Comparison of ENCODE assay signal across 8 cellular contexts in genomic region chr5:142432369-142432863, GRCh38.
A peak's percentile ranks its signal among the peaks of the same experiment; 100 is the strongest.
DNase-seq lines count a peak whose midpoint lies in the region; ATAC-seq and TF ChIP-seq lines count a peak whose summit lies in the region.

No MANE protein-coding gene starts in this region.

- H3K9me3 ChIP-seq in right lobe of liver = no peaks in the 10 kb centered on the region
- no peaks in the 10 kb centered on the region for H3K9me3 ChIP-seq in MG63
- no peaks in the 10 kb centered on the region for H3K9me3 ChIP-seq in gastrocnemius medialis

- H3K27ac ChIP-seq in right lobe of liver = no peak overlapping the region
- no peak overlapping the region for H3K27ac ChIP-seq in gastrocnemius medialis

- intact Hi-C loops in right lobe of liver (cut with DNase I) = no loop called here
- intact Hi-C loops in gastrocnemius medialis (cut with DNase I; ENCODE audit: low total_unique reads) = loop anchor here (10.0 kb wide), 1 partner anchor 108 kb away; the partner anchor contains the start of gene SPRY4

- H3K36me3 ChIP-seq in right lobe of liver = no peaks in the 10 kb centered on the region
- H3K36me3 ChIP-seq in MG63 = no peaks in the 10 kb centered on the region
- H3K36me3 ChIP-seq in gastrocnemius medialis = no peaks in the 10 kb centered on the region

- 47% methylated on average over 10 of the region's 16 CpGs for WGBS in right lobe of liver (ENCODE audit: insufficient coverage, low coverage, low lambda C conversion rate, missing lambda C conversion rate)

- H3K27me3 ChIP-seq in right lobe of liver = no peaks in the 10 kb centered on the region
- H3K27me3 ChIP-seq in MG63 = no peaks in the 10 kb centered on the region
- H3K27me3 ChIP-seq in gastrocnemius medialis = no peaks in the 10 kb centered on the region

- in situ Hi-C loops in gastrocnemius medialis (cut with MboI; ENCODE audit: low sequenced_read_pairs in 4 of 4) = no loop called here

- H3K4me1 ChIP-seq in right lobe of liver (no peaks in the 10 kb centered on the region), gastrocnemius medialis (no peaks in the 10 kb centered on the region)

- TF ChIP-seq POLR2A in right lobe of liver (IDR thresholded peaks at IDR 0.05) (no peak), gastrocnemius medialis (IDR thresholded peaks at IDR 0.05) (no peak)

- peak; percentile 72 for ATAC-seq in GM18502 (IDR thresholded peaks at IDR 0.05; ENCODE audit: poor library complexity, unreplicated experiment)
- ATAC-seq in HG02798 (IDR thresholded peaks at IDR 0.05; ENCODE audit: poor library complexity, unreplicated experiment) = peak; percentile 73
- ATAC-seq in right lobe of liver = peak; percentile 31 to 44 (median 38)
- ATAC-seq in gastrocnemius medialis = no peak
- ATAC-seq in HG02852 (IDR thresholded peaks at IDR 0.05; ENCODE audit: unreplicated experiment) = no peak

- DNase-seq in T-helper 9 cell = peak; percentile 16
- no peak for DNase-seq in right lobe of liver
- no peak for DNase-seq in MG63
- no peak for DNase-seq in gastrocnemius medialis
- DNase-seq in 8988T = no peak

- no peak overlapping the region for H3K4me3 ChIP-seq in right lobe of liver
- no peak overlapping the region for H3K4me3 ChIP-seq in MG63
- no peak overlapping the region for H3K4me3 ChIP-seq in gastrocnemius medialis

- no peak for TF ChIP-seq CTCF in right lobe of liver (IDR thresholded peaks at IDR 0.05)
- TF ChIP-seq CTCF in gastrocnemius medialis (IDR thresholded peaks at IDR 0.05 in 4 of 5, conservative IDR thresholded peaks at IDR 0.05 in 1 of 5) = no peak

Comparison
In these comparisons a context has a peak if more than half of its experiments do, and no peak if none do; other contexts are left out.
1. ATAC-seq: peak in GM18502 (single experiment), HG02798 (single experiment) and right lobe of liver (4 of 4); none in gastrocnemius medialis (0 of 2) and HG02852 (single experiment).